ENCODE assay signal across 9 cellular contexts in genomic region chr7:87926581-87927461, GRCh38. TPM values are rescaled to one million over a fixed set of nuclear protein-coding genes. Genes with fewer than 3 reads are reported as not detected.
A peak's percentile ranks its signal among the peaks of the same experiment; 100 is the strongest.
DNase-seq lines count a peak whose midpoint lies in the region; ATAC-seq, FAIRE-seq and TF ChIP-seq lines count a peak whose summit lies in the region.
"Had no signal": no experiment of that assay in that cellular context is flagged by ENCODE, and none has a peak within 500 bp of the region (broad histone marks: within the 10 kb centered on the region; RNA-seq: fewer than 3 reads in every experiment).

No MANE protein-coding gene starts in this region.

- H3K4me1 ChIP-seq in ascending aorta: no peaks in the 10 kb centered on the region

- H3K9me3 ChIP-seq in ascending aorta: no peaks in the 10 kb centered on the region

- no peak overlapping the region for H3K27ac ChIP-seq in ascending aorta

- ATAC-seq in GM18907 (IDR thresholded peaks at IDR 0.05; ENCODE audit: unreplicated experiment): peak; percentile 99
- ATAC-seq in HG03025 (IDR thresholded peaks at IDR 0.05; ENCODE audit: low FRiP score, unreplicated experiment): peak; percentile 97

- no peak for TF ChIP-seq CTCF in ascending aorta (IDR thresholded peaks at IDR 0.05)

- no peaks in the 10 kb centered on the region for H3K27me3 ChIP-seq in ascending aorta

- no peak overlapping the region for H3K4me3 ChIP-seq in ascending aorta

- no peaks in the 10 kb centered on the region for H3K36me3 ChIP-seq in ascending aorta

- DNase-seq in A172 (ENCODE audit: low spot score) (peak; percentile 66), NCI-H510A treated with DMSO at 0.1 percent for 48 hours (lab: John Stamatoyannopoulos, UW) (peak; percentile 53), islet precursor cell (peak; percentile 92), occipital lobe (lab: John Stamatoyannopoulos, UW) (no peak), frontal cortex (ENCODE audit: low spot score in 2 of 2) (no peak), ascending aorta (ENCODE audit: low spot score in 2 of 2) (no peak)
- DNase-seq: activated naive CD8-positive, alpha-beta T cell treated with anti-CD3 and anti-CD28 coated beads, Interleukin-2, amount 10 ng/mL, durations not matched to agents 7 days and 5 days had no signal

- intact Hi-C loops in ascending aorta (cut with DNase I): no loop called here

- no peak for FAIRE-seq in frontal cortex (lab: Jason Lieb, UNC)

RNA-seq across cellular contexts. Expression of gene ADAM22, which starts 7.2 kb away (rescaled TPM):
- total RNA-seq in A172 (2014; rRNA removed; shearing (Covaris generic)): 3.1 and 5.0 TPM in 2 replicates
- total RNA-seq in occipital lobe: 90.6 TPM
- total RNA-seq in frontal cortex: 76.2 TPM
- 0.85 TPM for total RNA-seq in ascending aorta

RNA-seq across cellular contexts. Expression of gene DBF4, which starts 50.5 kb away (rescaled TPM):
- 50.3 and 89.3 TPM in 2 replicates for total RNA-seq in A172 (2014; rRNA removed; shearing (Covaris generic))
- total RNA-seq in occipital lobe (14.5 TPM), frontal cortex (14.7 TPM), ascending aorta (not detected)

RNA-seq across cellular contexts. Expression of gene SLC25A40, which starts 50.7 kb away (rescaled TPM):
- 24.5 and 25.8 TPM in 2 replicates for total RNA-seq in A172 (2014; rRNA removed; shearing (Covaris generic))
- 23.9 TPM for total RNA-seq in occipital lobe
- 14.3 TPM for total RNA-seq in frontal cortex
- 4.0 TPM for total RNA-seq in ascending aorta

Comparison
In these comparisons a context has a peak if more than half of its experiments do, and no peak if none do; other contexts are left out.
1. DNase-seq: peak in A172 (single experiment), NCI-H510A treated with DMSO at 0.1 percent for 48 hours (single experiment) and islet precursor cell (single experiment); none in occipital lobe (single experiment), frontal cortex (0 of 2) and ascending aorta (0 of 2).
2. RNA of gene ADAM22, which starts 7.2 kb away (total RNA-seq): 90.6 TPM in occipital lobe (single experiment) and 76.2 TPM in frontal cortex (single experiment); 3.1 to 5.0 TPM in A172 and 0.85 TPM in ascending aorta (single experiment); every median in the first group is over 10 times any median in the second.
3. RNA of gene DBF4, which starts 50.5 kb away (total RNA-seq): 50.3 to 89.3 TPM in A172, 14.7 TPM in frontal cortex (single experiment) and 14.5 TPM in occipital lobe (single experiment); not detected in ascending aorta (single experiment); every median in the first group is over 10 times any median in the second.